Comparison of ENCODE assay signal across 22 cellular contexts in the genomic region with DNA sequence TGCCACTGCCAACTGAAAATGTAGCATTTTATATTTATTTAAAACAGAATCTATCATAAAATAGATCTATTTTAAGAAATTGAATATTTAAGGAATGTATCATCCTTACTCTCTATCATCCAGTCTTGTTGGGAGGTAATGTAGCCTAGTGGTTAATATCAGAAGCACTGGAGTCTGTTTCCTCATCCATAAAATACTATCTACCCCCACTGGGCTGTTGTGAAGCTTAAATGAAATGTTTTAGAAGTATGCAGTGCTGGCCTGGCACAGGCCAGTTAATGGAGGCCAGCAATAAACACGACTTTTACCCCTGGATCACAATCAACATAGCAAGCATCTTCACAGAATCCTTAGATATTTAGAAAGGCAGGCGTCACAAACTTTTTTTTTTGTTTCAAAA.
A peak's percentile ranks its signal among the peaks of the same experiment; 100 is the strongest.
DNase-seq lines count a peak whose midpoint lies in the region; ATAC-seq and TF ChIP-seq lines count a peak whose summit lies in the region.
"Had no signal": no experiment of that assay in that cellular context is flagged by ENCODE, and none has a peak within 500 bp of the region (broad histone marks: within the 10 kb centered on the region; RNA-seq: fewer than 3 reads in every experiment).

No MANE protein-coding gene starts in this region.

- H3K27me3 ChIP-seq in left ventricle myocardium inferior (ENCODE audit: low read depth) (no peaks in the 10 kb centered on the region), tibial nerve (no peaks in the 10 kb centered on the region), H7 (ENCODE audit: control insufficient read depth, insufficient read depth, low read length) (no peaks in the 10 kb centered on the region)
- H3K27me3 ChIP-seq: pancreas, right lobe of liver, SJSA1, uterus had no signal

- H3K4me1 ChIP-seq in left ventricle myocardium inferior (peaks cover 50% of the 10 kb centered on the region), tibial nerve (peaks cover 0 to 29% (median 5%) of the 10 kb centered on the region in 4 donors)

- no peak for TF ChIP-seq EP300 in tibial nerve (IDR thresholded peaks at IDR 0.05)

- no peaks in the 10 kb centered on the region for H3K9me3 ChIP-seq in left ventricle myocardium inferior (replicated peaks)
- H3K9me3 ChIP-seq in tibial nerve = no peaks in the 10 kb centered on the region
- H3K9me3 ChIP-seq: mucosa of descending colon, pancreas, right lobe of liver, SJSA1, uterus had no signal

- no peak overlapping the region for H3K4me3 Mint-ChIP-seq in dendritic cell treated with granulocyte-macrophage colony-stimulating factor and Interleukin-4, amounts not matched to agents 40 ng/mL and 50 ng/mL, for 4 days
- H3K4me3 Mint-ChIP-seq: activated T-cell treated with anti-CD3 and anti-CD28 coated beads, Interleukin-2, amount 50 U/mL, for 4 hours; nephron progenitor cell; T-helper 17 cell had no signal

- peaks cover 14% of the 10 kb centered on the region for H3K9me3 Mint-ChIP-seq in dendritic cell treated with granulocyte-macrophage colony-stimulating factor and Interleukin-4, amounts not matched to agents 40 ng/mL and 50 ng/mL, for 4 days
- H3K9me3 Mint-ChIP-seq: nephron progenitor cell had no signal

- no peak for DNase-seq in left ventricle myocardium inferior
- DNase-seq in cardiac septum (ENCODE audit: low spot score) = no peak
- no peak for DNase-seq in sciatic nerve (ENCODE audit: low spot score)
- DNase-seq in tibial nerve (ENCODE audit: low spot score in 2 of 2) = no peak
- no peak for DNase-seq in H7
- DNase-seq in NCI-H2081 treated with DMSO at 0.1 percent for 48 hours (lab: John Stamatoyannopoulos, UW) = no peak
- DNase-seq in HuH-7.5 (ENCODE audit: low spot score) = no peak
- DNase-seq: activated CD4-positive, alpha-beta T cell treated with anti-CD3 and anti-CD28 coated beads for 48 hours; activated T-cell treated with anti-CD3 and anti-CD28 coated beads, Interleukin-2, amount 50 U/mL, for 4 hours; MM.1S; mucosa of descending colon; NCI-H146; NCI-H524 treated with DMSO at 0.1 percent for 48 hours; nephron progenitor cell; right lobe of liver; stimulated activated CD4-positive, alpha-beta T cell treated with anti-CD3 and anti-CD28 coated beads, Interleukin-1b, Interleukin-23, amount 100 ng/mL, for 48 hours; T-helper 17 cell had no signal

- intact Hi-C loops in left ventricle myocardium inferior (cut with micrococcal nuclease) = no loop called here
- intact Hi-C loops in cardiac septum (cut with DNase I) = no loop called here
- intact Hi-C loops in dendritic cell treated with granulocyte-macrophage colony-stimulating factor and Interleukin-4, amounts not matched to agents 40 ng/mL and 50 ng/mL, for 4 days (cut with micrococcal nuclease) = loop anchor here (5.0 to 10.0 kb wide), 3 partner anchors 48 to 240 kb away; no protein-coding TSS in a partner anchor
- intact Hi-C loops in sciatic nerve (cut with DNase I) = no loop called here

- H3K36me3 ChIP-seq in left ventricle myocardium inferior = no peaks in the 10 kb centered on the region
- no peaks in the 10 kb centered on the region for H3K36me3 ChIP-seq in tibial nerve
- no peaks in the 10 kb centered on the region for H3K36me3 ChIP-seq in H7 (replicated peaks; ENCODE audit: control insufficient read depth, insufficient read depth, low read length)
- H3K36me3 ChIP-seq: pancreas, right lobe of liver, SJSA1, uterus had no signal

- H3K27ac ChIP-seq in left ventricle myocardium inferior (replicated peaks) (peak overlapping the region; percentile 47), tibial nerve (peak overlapping the region; percentile 4 to 72 (median 58))
- H3K27ac ChIP-seq: pancreas, right lobe of liver, SJSA1 had no signal

- peaks cover 29% of the 10 kb centered on the region for H3K27me3 Mint-ChIP-seq in dendritic cell treated with granulocyte-macrophage colony-stimulating factor and Interleukin-4, amounts not matched to agents 40 ng/mL and 50 ng/mL, for 4 days
- H3K27me3 Mint-ChIP-seq: T-helper 17 cell had no signal

- WGBS in tibial nerve, 2 donors = 0 to 72% methylated on average over 2 of the region's 2 CpGs

- peak overlapping the region; percentile 72 for H3K27ac Mint-ChIP-seq in dendritic cell treated with granulocyte-macrophage colony-stimulating factor and Interleukin-4, amounts not matched to agents 40 ng/mL and 50 ng/mL, for 4 days
- H3K27ac Mint-ChIP-seq: T-helper 17 cell had no signal

- peaks cover 60% of the 10 kb centered on the region for H3K4me1 Mint-ChIP-seq in dendritic cell treated with granulocyte-macrophage colony-stimulating factor and Interleukin-4, amounts not matched to agents 40 ng/mL and 50 ng/mL, for 4 days (ENCODE audit: low read depth)

- TF ChIP-seq CTCF in left ventricle myocardium inferior (IDR thresholded peaks at IDR 0.05; ENCODE audit: borderline replicate concordance) = no peak
- TF ChIP-seq CTCF in tibial nerve (IDR thresholded peaks at IDR 0.05) = no peak

- TF ChIP-seq POLR2A in tibial nerve (IDR thresholded peaks at IDR 0.05) = no peak

- peaks cover 5% of the 10 kb centered on the region for H3K36me3 Mint-ChIP-seq in dendritic cell treated with granulocyte-macrophage colony-stimulating factor and Interleukin-4, amounts not matched to agents 40 ng/mL and 50 ng/mL, for 4 days (ENCODE audit: low read depth)

- peak; percentile 4 for ATAC-seq in sciatic nerve
- ATAC-seq: activated T-cell treated with anti-CD3 and anti-CD28 coated beads, Interleukin-2, amount 50 U/mL, for 4 hours; Panc1; T-helper 17 cell had no signal

- H3K4me3 ChIP-seq in left ventricle myocardium inferior (no peak overlapping the region), tibial nerve (no peak overlapping the region), H7 (ENCODE audit: insufficient read depth, low read depth, low read length) (no peak overlapping the region)
- H3K4me3 ChIP-seq: mucosa of descending colon, pancreas, right lobe of liver, SJSA1, uterus had no signal
